ENCODE assay signal across 8 cellular contexts in the genomic region with DNA sequence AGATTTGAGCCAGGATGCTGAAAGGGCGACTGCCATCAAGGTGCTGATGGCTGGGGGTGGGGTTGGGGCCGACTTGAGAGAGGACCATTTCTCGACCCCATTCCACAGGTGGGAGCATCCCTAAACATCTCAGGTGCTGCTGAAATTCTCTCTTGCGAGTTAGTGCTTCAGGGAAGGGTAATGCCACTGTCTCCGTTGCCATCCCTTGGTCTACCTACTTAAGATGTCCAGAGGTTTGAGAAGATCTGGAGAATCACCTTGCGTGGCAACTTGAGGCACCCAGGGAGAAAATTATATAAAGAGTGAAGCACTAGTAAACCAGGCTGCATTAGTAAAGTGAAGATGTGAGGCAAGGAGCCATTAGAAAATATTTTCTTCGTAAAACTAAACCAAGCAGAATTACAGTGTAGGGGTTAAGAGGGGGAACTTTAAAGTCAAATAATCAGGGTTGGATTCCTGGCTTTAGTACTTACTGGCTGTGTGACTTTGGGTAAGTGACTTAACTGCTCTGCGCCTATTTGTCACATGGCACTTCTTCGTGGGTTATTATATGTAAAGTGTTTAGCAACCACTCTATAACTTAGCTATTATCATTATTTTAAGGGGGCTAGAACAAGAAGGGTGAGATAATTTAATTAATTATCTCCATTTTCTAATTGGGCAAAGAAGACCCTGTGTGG. TPM values are rescaled to one million over a fixed set of nuclear protein-coding genes. Genes with fewer than 3 reads are reported as not detected.
A peak's percentile ranks its signal among the peaks of the same experiment; 100 is the strongest.
DNase-seq lines count a peak whose midpoint lies in the region; ATAC-seq and TF ChIP-seq lines count a peak whose summit lies in the region.

No MANE protein-coding gene starts in this region.

- H3K23ac ChIP-seq in H9 (ENCODE audit: insufficient read length, low read depth, low read length), result no peak overlapping the region

- no peak overlapping the region for H3K4ac ChIP-seq in H9 (ENCODE audit: low read depth, low read length)

- no peak overlapping the region for H3T11ph ChIP-seq in H9 (ENCODE audit: low read length)

- H3K27ac Mint-ChIP-seq in H9, result no peak overlapping the region

- no peaks in the 10 kb centered on the region for H3K36me3 Mint-ChIP-seq in H9 (ENCODE audit: insufficient read depth in 1 of 3, low read depth in 3 of 3)

- H3K4me2 ChIP-seq in H9 (ENCODE audit: insufficient read depth, insufficient read length, low read length), result peak overlapping the region; percentile 74

- H3K27ac ChIP-seq in H9 (ENCODE audit: insufficient read length, low read depth, low read length), result no peak overlapping the region
- H3K27ac ChIP-seq in iPS DF 6.9 (ENCODE audit: low read length), result no peak overlapping the region
- H3K27ac ChIP-seq in spleen, result peak overlapping the region; percentile 66 to 93 (median 90)

- peaks cover 64% of the 10 kb centered on the region for H3K27me3 Mint-ChIP-seq in H9 (ENCODE audit: low read depth)

- ATAC-seq in GM18873 (IDR thresholded peaks at IDR 0.05; ENCODE audit: low FRiP score, unreplicated experiment), result no peak

- H3K23me2 ChIP-seq in H9 (ENCODE audit: insufficient read length, low read depth, low read length, poor library complexity, severe bottlenecking), result peaks cover 16% of the 10 kb centered on the region

- H3K4me1 Mint-ChIP-seq in H9, result peaks cover 27% of the 10 kb centered on the region in 2 experiments

- no peak overlapping the region for H4K8ac ChIP-seq in H9 (replicated peaks; ENCODE audit: insufficient read length, low read depth, low read length)

- peaks cover 4% of the 10 kb centered on the region; the same call in 1 of the 2 replicates for H3K4me1 ChIP-seq in H9 (ENCODE audit: insufficient read depth, low read length)
- peaks cover 2% of the 10 kb centered on the region; the same call in 1 of the 2 replicates for H3K4me1 ChIP-seq in iPS DF 6.9 (ENCODE audit: control insufficient read depth, insufficient read depth, low read length)
- peaks cover 38 to 96% (median 74%) of the 10 kb centered on the region in 6 donors for H3K4me1 ChIP-seq in spleen

- TF ChIP-seq CTCF in H9 (conservative IDR thresholded peaks at IDR 0.05), result no peak
- TF ChIP-seq CTCF in spleen (IDR thresholded peaks at IDR 0.05 in 8 of 11, conservative IDR thresholded peaks at IDR 0.05 in 3 of 11), result no peak

- DNase-seq in H9, result no peak
- peak; percentile 33 to 45 for DNase-seq in activated CD4-positive, alpha-beta T cell treated with anti-CD3 and anti-CD28 coated beads, Interleukin-2, amount 50 U/mL, for 48 hours
- DNase-seq in iPS DF 6.9 (ENCODE audit: low read depth, low spot score), result no peak
- DNase-seq in spleen, result no peak
- DNase-seq in stimulated activated CD4-positive, alpha-beta T cell treated with anti-CD3 and anti-CD28 coated beads, Interleukin-1b, Interleukin-23, amount 100 ng/mL, for 48 hours, result no peak
- DNase-seq in NCI-H1694 (lab: John Stamatoyannopoulos, UW), result no peak
- no peak for DNase-seq in pons (ENCODE audit: low spot score)

- H3K79me1 ChIP-seq in H9 (ENCODE audit: insufficient read depth, low read depth, low read length, poor library complexity, severe bottlenecking), result no peaks in the 10 kb centered on the region

- no peak overlapping the region for H2BK15ac ChIP-seq in H9 (ENCODE audit: low read depth, low read length)

- H3K14ac ChIP-seq in H9 (ENCODE audit: insufficient read depth, low read length), result peak overlapping the region; percentile 8; the same call in 1 of the 2 replicates

- H2BK120ac ChIP-seq in H9 (ENCODE audit: low read depth, low read length, poor library complexity, severe bottlenecking), result no peak overlapping the region

- H3K4me3 Mint-ChIP-seq in H9, result peak overlapping the region; percentile 77 to 79

- H2AK5ac ChIP-seq in H9 (ENCODE audit: insufficient read length, low read length), result no peak overlapping the region

- H3K4me3 ChIP-seq in iPS DF 6.9 (ENCODE audit: low read length), result peak overlapping the region; percentile 64; the same call in 1 of the 2 replicates
- peak overlapping the region; percentile 48 to 95 (median 84) for H3K4me3 ChIP-seq in spleen

- H4K20me1 ChIP-seq in H9 (ENCODE audit: control insufficient read depth, insufficient read depth, insufficient read length), result no peaks in the 10 kb centered on the region

- no peaks in the 10 kb centered on the region for H3K36me3 ChIP-seq in iPS DF 6.9 (ENCODE audit: control insufficient read depth, insufficient read depth, low read length)
- H3K36me3 ChIP-seq in spleen, result no peaks in the 10 kb centered on the region

- H3K27me3 ChIP-seq in H9 (ENCODE audit: insufficient read depth, low read length) (peaks cover 17% of the 10 kb centered on the region; the same call in 1 of the 2 replicates), iPS DF 6.9 (ENCODE audit: control insufficient read depth, insufficient read depth, low read length) (peaks cover 12% of the 10 kb centered on the region; the same call in 1 of the 2 replicates), spleen (replicated peaks in 1 of 7) (no peaks in the 10 kb centered on the region)

- intact Hi-C loops in spleen (cut with DNase I; ENCODE audit: low total_unique reads), result no loop called here

- TF ChIP-seq POLR2A in spleen (IDR thresholded peaks at IDR 0.05), result no peak

- no peak overlapping the region for H4K91ac ChIP-seq in H9 (ENCODE audit: insufficient read length, low read depth, low read length)

- no peak overlapping the region for H3K56ac ChIP-seq in H9 (ENCODE audit: insufficient read length, low read depth, low read length)

- no peak overlapping the region for H2BK12ac ChIP-seq in H9 (ENCODE audit: insufficient read length, low read depth, low read length)

- H3K79me2 ChIP-seq in H9 (ENCODE audit: insufficient read depth, low read length), result no peaks in the 10 kb centered on the region

- H2BK5ac ChIP-seq in H9 (ENCODE audit: insufficient read length, low read length), result no peak overlapping the region

- H3K9me3 ChIP-seq in H9 (ENCODE audit: control insufficient read depth, low read depth, low read length) (no peaks in the 10 kb centered on the region), iPS DF 6.9 (ENCODE audit: control insufficient read depth, insufficient read depth, low read length) (no peaks in the 10 kb centered on the region), spleen (no peaks in the 10 kb centered on the region)

- no peak overlapping the region for H2BK20ac ChIP-seq in H9 (ENCODE audit: low read depth, low read length, poor library complexity, severe bottlenecking)

- H3K9ac ChIP-seq in H9 (ENCODE audit: extremely low read depth, insufficient read length, low read length), result no peak overlapping the region

- no peak overlapping the region for H2AFZ ChIP-seq in H9 (ENCODE audit: low read length)

- no peak overlapping the region for H4K5ac ChIP-seq in H9 (ENCODE audit: insufficient read length, low read depth, low read length)

- H3K9me3 Mint-ChIP-seq in H9, result no peaks in the 10 kb centered on the region; a peak in 2 of 5 replicates

- H3K18ac ChIP-seq in H9 (ENCODE audit: insufficient read length, low read depth, low read length), result no peak overlapping the region

- WGBS in H9 (ENCODE audit: extremely low coverage, insufficient read length, low lambda C conversion rate), result no CpG with 5 or more reads among the region's 9 CpGs
- no CpG with 5 or more reads among the region's 9 CpGs for WGBS in iPS DF 6.9 (ENCODE audit: insufficient coverage, insufficient read length)
- 35 to 47% (median 40%) methylated on average over 9 of the region's 9 CpGs for WGBS in spleen, 5 donors

RNA-seq across cellular contexts. Expression of gene RFTN1, which starts 0.7 kb away (rescaled TPM):
- total RNA-seq in H9 (2021) (2.2 and 2.5 TPM in 2 replicates), spleen (100 to 1,000 TPM in 1 of 7 donors, 10 to 100 TPM in 6; 57.0 to 106 (median 82.2) TPM)
- polyA plus RNA-seq in spleen, result 10 to 100 TPM; 30.4 to 58.2 (median 38.0) TPM

Comparison
In these comparisons a context has a peak if more than half of its experiments do, and no peak if none do; other contexts are left out.
1. DNase-seq: peak in activated CD4-positive, alpha-beta T cell treated with anti-CD3 and anti-CD28 coated beads, Interleukin-2, amount 50 U/mL, for 48 hours (2 of 2); none in H9 (single experiment), iPS DF 6.9 (single experiment), spleen (single experiment), stimulated activated CD4-positive, alpha-beta T cell treated with anti-CD3 and anti-CD28 coated beads, Interleukin-1b, Interleukin-23, amount 100 ng/mL, for 48 hours (single experiment), NCI-H1694 (single experiment) and pons (single experiment).
2. H3K27ac ChIP-seq: peak in spleen (8 of 8); none in H9 (single experiment) and iPS DF 6.9 (single experiment).
3. RNA of gene RFTN1, which starts 0.7 kb away (total RNA-seq): 57.0 to 106 TPM in spleen; 2.2 to 2.5 TPM in H9; every median in the first group is over 10 times any median in the second.